In genomic region chr1:12178511-12178910, GRCh38 we compare ENCODE assay signal across 9 cellular contexts. TPM values are rescaled to one million over a fixed set of nuclear protein-coding genes. Genes with fewer than 3 reads are reported as not detected.
DNase-seq lines count a peak whose midpoint lies in the region; ATAC-seq, FAIRE-seq and TF ChIP-seq lines count a peak whose summit lies in the region.
"Had no signal": no experiment of that assay in that cellular context is flagged by ENCODE, and none has a peak within 500 bp of the region (broad histone marks: within the 10 kb centered on the region; RNA-seq: fewer than 3 reads in every experiment).

No MANE protein-coding gene starts in this region.

- H2AFZ ChIP-seq in ACC112 (ENCODE audit: low read length, unreplicated experiment) = no peak overlapping the region

- TF ChIP-seq POLR2A in GM12891 (IDR thresholded peaks at IDR 0.05; ENCODE audit: low read depth, low read length) = no peak

- no peaks in the 10 kb centered on the region for H3K27me3 ChIP-seq in ACC112 (ENCODE audit: insufficient read depth, low read length)

- no peak overlapping the region for H3K4me3 ChIP-seq in ACC112 (ENCODE audit: low read depth, low read length)

- peaks cover 39% of the 10 kb centered on the region for H3K4me1 ChIP-seq in ACC112 (ENCODE audit: control insufficient read depth, insufficient read depth, low read length, unreplicated experiment)

- DNase-seq in GM12891 (ENCODE audit: insufficient read length, low spot score) = no peak
- DNase-seq in activated naive CD8-positive, alpha-beta T cell treated with anti-CD3 and anti-CD28 coated beads for 36 hours = no peak
- DNase-seq in naive B cell = no peak
- DNase-seq in OCI-M2 (lab: John Stamatoyannopoulos, UW; ENCODE audit: unreplicated experiment) = no peak
- DNase-seq in activated CD4-positive, CD25-positive, alpha-beta regulatory T cell (lab: John Stamatoyannopoulos, UW) = no peak
- no peak for DNase-seq in HT-29 (ENCODE audit: low spot score)

- peak; percentile 61 for FAIRE-seq in GM12891 (lab: Jason Lieb, UNC)
- FAIRE-seq: endometrium had no signal

- peak overlapping the region; percentile 93 for H3K27ac Mint-ChIP-seq in activated naive CD8-positive, alpha-beta T cell treated with anti-CD3 and anti-CD28 coated beads for 36 hours
- peak overlapping the region in 5 of 6 donors; percentile 26 to 82 (median 64) for H3K27ac Mint-ChIP-seq in naive B cell

- H3K4me3 Mint-ChIP-seq in activated naive CD8-positive, alpha-beta T cell treated with anti-CD3 and anti-CD28 coated beads for 36 hours = peak overlapping the region; percentile 68
- peak overlapping the region in 6 of 8 donors; percentile 44 to 77 (median 52) for H3K4me3 Mint-ChIP-seq in naive B cell

- ATAC-seq in naive B cell (ENCODE audit: low read depth in 2 of 2) (no peak), GM21528 (IDR thresholded peaks at IDR 0.05; ENCODE audit: low FRiP score, unreplicated experiment) (no peak)

- no peaks in the 10 kb centered on the region for H3K36me3 ChIP-seq in ACC112 (ENCODE audit: insufficient read depth, low read length)

- peak overlapping the region; percentile 62; the same call in 1 of the 2 replicates for H3K27ac ChIP-seq in ACC112 (ENCODE audit: low read depth, low read length)

- H3K4me1 Mint-ChIP-seq in activated naive CD8-positive, alpha-beta T cell treated with anti-CD3 and anti-CD28 coated beads for 36 hours = peaks cover 83% of the 10 kb centered on the region
- peaks cover 64 to 83% (median 82%) of the 10 kb centered on the region in 3 donors for H3K4me1 Mint-ChIP-seq in naive B cell

- no peaks in the 10 kb centered on the region for H3K9me3 Mint-ChIP-seq in activated naive CD8-positive, alpha-beta T cell treated with anti-CD3 and anti-CD28 coated beads for 36 hours
- no peaks in the 10 kb centered on the region for H3K9me3 Mint-ChIP-seq in naive B cell

- peaks cover 62% of the 10 kb centered on the region for H3K36me3 Mint-ChIP-seq in activated naive CD8-positive, alpha-beta T cell treated with anti-CD3 and anti-CD28 coated beads for 36 hours
- no peaks in the 10 kb centered on the region for H3K36me3 Mint-ChIP-seq in naive B cell

- H3K79me2 ChIP-seq in ACC112 (ENCODE audit: control insufficient read depth, insufficient read depth, low read length, unreplicated experiment) = peaks cover 34% of the 10 kb centered on the region

- no peaks in the 10 kb centered on the region for H3K27me3 Mint-ChIP-seq in activated naive CD8-positive, alpha-beta T cell treated with anti-CD3 and anti-CD28 coated beads for 36 hours
- H3K27me3 Mint-ChIP-seq in naive B cell = peaks cover 0 to 10% (median 0%) of the 10 kb centered on the region in 3 donors

TF ChIP-seq in GM12891, 5 proteins besides CTCF, POLR2A, EP300 and RAD21:
- TF ChIP-seq SPI1 (IDR thresholded peaks at IDR 0.05; ENCODE audit: low read depth, low read length) = no peak
- TF ChIP-seq TAF1 (IDR thresholded peaks at IDR 0.05; ENCODE audit: low read depth, low read length) = no peak
- TF ChIP-seq POLR2AphosphoS5 (IDR thresholded peaks at IDR 0.05; ENCODE audit: low read depth, low read length) = no peak
- TF ChIP-seq PAX5 (IDR thresholded peaks at IDR 0.05; ENCODE audit: insufficient read depth, low read length, severe bottlenecking) = no peak
- no peak for TF ChIP-seq POU2F2 (IDR thresholded peaks at IDR 0.05; ENCODE audit: low read depth, low read length)

RNA-seq across cellular contexts. Expression of gene TNFRSF1B, which starts 11.7 kb away (rescaled TPM):
- polyA plus RNA-seq in GM12891 (2012; ENCODE audit: low read depth, missing spikeins) = 27.3 TPM
- total RNA-seq in activated naive CD8-positive, alpha-beta T cell treated with anti-CD3 and anti-CD28 coated beads for 36 hours = 100 to 1,000 TPM; 187 to 193 TPM
- 10 to 100 TPM; 29.0 to 54.0 (median 42.7) TPM for polyA plus RNA-seq in naive B cell (ENCODE audit: low read depth in 6 of 6)
- total RNA-seq in HT-29 (2014; rRNA removed; shearing (Covaris generic)) = 0.08 TPM in 1 of 2 replicates, not detected in the other

RNA-seq across cellular contexts. Expression of gene VPS13D, which starts 51.3 kb away (rescaled TPM):
- 5.5 TPM for polyA plus RNA-seq in GM12891 (2012; ENCODE audit: low read depth, missing spikeins)
- 10 to 100 TPM; 27.7 to 29.1 TPM for total RNA-seq in activated naive CD8-positive, alpha-beta T cell treated with anti-CD3 and anti-CD28 coated beads for 36 hours
- polyA plus RNA-seq in naive B cell (ENCODE audit: low read depth in 6 of 6) = 10 to 100 TPM in 4 of 6 donors, 1 to 10 TPM in 2; 7.6 to 14.6 (median 11.8) TPM
- total RNA-seq in HT-29 (2014; rRNA removed; shearing (Covaris generic)) = 9.6 and 9.9 TPM in 2 replicates

Comparison
In these comparisons a context has a peak if more than half of its experiments do, and no peak if none do; other contexts are left out.
1. RNA of gene TNFRSF1B, which starts 11.7 kb away (total RNA-seq): 187 to 193 TPM in activated naive CD8-positive, alpha-beta T cell treated with anti-CD3 and anti-CD28 coated beads for 36 hours; 0.08 TPM in HT-29; every median in the first group is over 100 times any median in the second.